ENCODE assay signal across 8 cellular contexts in the genomic region with DNA sequence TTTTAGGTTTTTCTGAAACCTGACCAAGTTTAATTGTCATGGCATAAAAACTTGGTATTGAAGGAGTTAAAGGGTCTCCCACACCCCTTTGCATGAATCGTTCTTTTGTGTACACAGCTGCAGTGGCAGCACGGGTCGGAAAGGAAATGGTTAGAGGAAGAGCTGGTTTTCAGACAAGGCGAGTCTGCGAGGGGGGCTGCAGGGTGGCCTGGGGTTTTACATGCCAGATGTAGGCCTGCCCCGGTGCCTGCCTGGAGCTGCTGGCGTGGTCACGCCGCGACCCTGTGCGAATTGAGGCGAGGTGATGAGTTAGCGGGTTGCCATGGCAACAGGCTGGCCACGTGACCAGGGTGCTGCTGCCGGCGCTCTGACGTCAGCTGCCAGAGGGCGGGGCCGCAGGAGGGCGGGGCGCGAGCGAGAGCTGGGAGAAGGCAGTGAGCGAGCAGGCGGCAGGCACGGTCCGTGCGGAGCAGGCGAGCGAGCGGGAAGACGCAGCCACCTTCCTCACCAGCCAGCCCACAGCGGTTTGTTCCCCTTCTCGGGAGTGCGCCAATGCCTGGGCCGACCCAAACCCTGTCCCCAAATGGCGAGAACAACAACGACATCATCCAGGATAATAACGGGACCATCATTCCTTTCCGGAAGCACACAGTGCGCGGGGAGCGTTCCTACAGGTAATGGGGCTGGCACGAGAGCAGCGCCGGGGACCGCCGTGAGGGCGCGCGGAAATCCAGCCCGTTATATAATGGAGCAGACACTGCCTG. TPM values are rescaled to one million over a fixed set of nuclear protein-coding genes. Genes with fewer than 3 reads are reported as not detected.
DNase-seq lines count a peak whose midpoint lies in the region; ATAC-seq, FAIRE-seq and TF ChIP-seq lines count a peak whose summit lies in the region.

MAPRE2 (plus strand) TSS at position 426 of the 764 bp plus-strand sequence; CDS start at position 553, 127 bp downstream.

- ATAC-seq in HG02678 (IDR thresholded peaks at IDR 0.05; ENCODE audit: unreplicated experiment) (peak; percentile 81), Right ventricle myocardium inferior (peak; percentile 97), pancreas (peak; percentile 96 to 98 (median 97))

- no peak for TF ChIP-seq CTCF in SU-DHL-6 (IDR thresholded peaks at IDR 0.05; ENCODE audit: insufficient read depth, low read length, poor library complexity, severe bottlenecking)
- no peak for TF ChIP-seq CTCF in pancreas (IDR thresholded peaks at IDR 0.05)
- no peak for TF ChIP-seq CTCF in tibial artery (IDR thresholded peaks at IDR 0.05)

- H3K4me2 ChIP-seq in SU-DHL-6 (ENCODE audit: low read depth, low read length, poor library complexity, severe bottlenecking) = peak within 1 kb of the TSS; percentile 91

- peaks cover 14% of the 10 kb centered on the region for H3F3A ChIP-seq in SU-DHL-6 (ENCODE audit: insufficient read depth)

- no peaks in the 10 kb centered on the region for H3K36me3 ChIP-seq in SU-DHL-6 (ENCODE audit: low read length)
- H3K36me3 ChIP-seq in pancreas = no peaks in the 10 kb centered on the region
- H3K36me3 ChIP-seq in tibial artery = no peaks in the 10 kb centered on the region

- H4K20me1 ChIP-seq in SU-DHL-6 (ENCODE audit: low read depth, low read length) = no peaks in the 10 kb centered on the region

- peak within 1 kb of the TSS; percentile 66 for H2AFZ ChIP-seq in SU-DHL-6 (ENCODE audit: low read depth, low read length, severe bottlenecking)

- no peak for FAIRE-seq in pancreas (lab: Jason Lieb, UNC)

- H3K9me2 ChIP-seq in SU-DHL-6 (replicated peaks; ENCODE audit: insufficient read depth, low read length) = no peaks in the 10 kb centered on the region

- H3K9ac ChIP-seq in SU-DHL-6 (ENCODE audit: low read length) = peak within 1 kb of the TSS; percentile 67

- H3K4me1 ChIP-seq in pancreas (peaks cover 0 to 17% (median 0%) of the 10 kb centered on the region in 3 donors), tibial artery (peaks cover 0 to 41% (median 20%) of the 10 kb centered on the region in 4 donors)

- H3K27ac ChIP-seq in SU-DHL-6 (ENCODE audit: low read depth, low read length) = peak within 1 kb of the TSS; percentile 14
- peak within 1 kb of the TSS; percentile 70 to 84 (median 78) for H3K27ac ChIP-seq in pancreas
- H3K27ac ChIP-seq in tibial artery = peak within 1 kb of the TSS; percentile 73 to 83

- DNase-seq in NCI-H128 (lab: John Stamatoyannopoulos, UW; ENCODE audit: unreplicated experiment) (peak; percentile 98), Right ventricle myocardium inferior (ENCODE audit: missing footprints) (peak; percentile 100), pancreas (peak; percentile 98 to 100 (median 98)), tibial artery (peak; percentile 99 to 100)
- DNase-seq in activated naive CD8-positive, alpha-beta T cell treated with anti-CD3 and anti-CD28 coated beads, Interleukin-2, amount 50 U/mL, for 16 hours (ENCODE audit: low read depth, low spot score) = peak; percentile 98

- peaks cover 10% of the 10 kb centered on the region; the same call in 1 of the 2 replicates for H3K79me2 ChIP-seq in SU-DHL-6 (ENCODE audit: insufficient read depth, low read length)

- TF ChIP-seq POLR2A in GM10847 (IDR thresholded peaks at IDR 0.05; ENCODE audit: extremely low read depth, insufficient read length) = peak; percentile 89

- H3K9me3 ChIP-seq in SU-DHL-6 (ENCODE audit: insufficient read depth, low read length) (no peaks in the 10 kb centered on the region), pancreas (no peaks in the 10 kb centered on the region), tibial artery (no peaks in the 10 kb centered on the region)

- H3K27me3 ChIP-seq in SU-DHL-6 (ENCODE audit: low read length) (no peaks in the 10 kb centered on the region), pancreas (no peaks in the 10 kb centered on the region), tibial artery (no peaks in the 10 kb centered on the region)

- peak within 1 kb of the TSS; percentile 88 for H3K4me3 ChIP-seq in SU-DHL-6 (ENCODE audit: insufficient read depth, low read length, poor library complexity, severe bottlenecking)
- peak within 1 kb of the TSS; percentile 55 to 78 (median 74) for H3K4me3 ChIP-seq in pancreas
- H3K4me3 ChIP-seq in tibial artery = peak within 1 kb of the TSS; percentile 75 to 84

- intact Hi-C loops in Right ventricle myocardium inferior (cut with DNase I) = loop anchor here (2.0 to 5.0 kb wide), 2 partner anchors 41 to 98 kb away; no protein-coding TSS in a partner anchor
- intact Hi-C loops in pancreas (cut with DNase I) = no loop called here
- intact Hi-C loops in tibial artery (cut with DNase I; ENCODE audit: low total_unique reads) = loop anchor here (10.0 kb wide), 1 partner anchor 74 kb away; no protein-coding TSS in a partner anchor

- WGBS in pancreas, 2 donors = 0 to 1% methylated on average over 51 to 52 of the region's 52 CpGs

RNA-seq across cellular contexts. Expression of gene MAPRE2, which starts in this region (rescaled TPM):
- total RNA-seq in Right ventricle myocardium inferior (112 TPM), pancreas (10 to 100 TPM in 3 of 6 donors, 1 to 10 TPM in 3; 8.4 to 18.2 (median 10.6) TPM)
- 10 to 100 TPM in 1 of 2 donors, 1 to 10 TPM in 1; 4.8 to 13.0 TPM for polyA plus RNA-seq in pancreas

Comparison
In these comparisons a context has a peak if more than half of its experiments do, and no peak if none do; other contexts are left out.
1. Peak in every context shown above with its lines: DNase-seq, ATAC-seq, H3K4me3 ChIP-seq and H3K27ac ChIP-seq.
2. H3K27ac ChIP-seq: peak in every context shown above with its lines; median percentile 78 in tibial artery; 78 in pancreas; 14 in SU-DHL-6.
3. intact Hi-C loops: an anchor here in Right ventricle myocardium inferior (2.0 to 5.0 kb wide) and tibial artery (10.0 kb wide); none called in pancreas.